7 cellular contexts compared by ENCODE assay signal in genomic region chr1:225651872-225652725, GRCh38. TPM values are rescaled to one million over a fixed set of nuclear protein-coding genes. Genes with fewer than 3 reads are reported as not detected.
A peak's percentile ranks its signal among the peaks of the same experiment; 100 is the strongest.
DNase-seq lines count a peak whose midpoint lies in the region; ATAC-seq and TF ChIP-seq lines count a peak whose summit lies in the region.

No MANE protein-coding gene starts in this region.

- intact Hi-C loops in gastrocnemius medialis (cut with DNase I; ENCODE audit: low total_unique reads) = loop anchor here (2.0 to 5.0 kb wide), 5 partner anchors 45 to 410 kb away; partner anchors contain the start of gene H3-3A

- H3K27ac ChIP-seq in iPS DF 6.9 (ENCODE audit: low read length) = no peak overlapping the region
- peak overlapping the region; percentile 97 to 98 (median 98) for H3K27ac ChIP-seq in gastrocnemius medialis

- DNase-seq in NCI-H146 (lab: John Stamatoyannopoulos, UW) (peak; percentile 71), iPS DF 6.9 (ENCODE audit: low read depth, low spot score) (no peak), gastrocnemius medialis (no peak)
- DNase-seq in activated naive CD8-positive, alpha-beta T cell treated with anti-CD3 and anti-CD28 coated beads, Interleukin-2, amount 50 U/mL, for 24 hours = no peak

- H3K4me1 ChIP-seq in iPS DF 6.9 (ENCODE audit: control insufficient read depth, insufficient read depth, low read length) (no peaks in the 10 kb centered on the region), gastrocnemius medialis (peaks cover 46 to 56% of the 10 kb centered on the region in 2 donors)

- no peaks in the 10 kb centered on the region for H3K36me3 Mint-ChIP-seq in activated naive CD8-positive, alpha-beta T cell treated with anti-CD3 and anti-CD28 coated beads, Interleukin-2, amount 50 U/mL, for 24 hours (ENCODE audit: low read depth)

- H3K4me3 ChIP-seq in GM08714 (ENCODE audit: low read length) (peak overlapping the region; percentile 71), iPS DF 6.9 (ENCODE audit: low read length) (peak overlapping the region; percentile 86), gastrocnemius medialis (peak overlapping the region; percentile 66 to 92 (median 84))

- peak overlapping the region; percentile 77 for H3K4me3 Mint-ChIP-seq in activated naive CD8-positive, alpha-beta T cell treated with anti-CD3 and anti-CD28 coated beads, Interleukin-2, amount 50 U/mL, for 24 hours

- H3K27me3 ChIP-seq in iPS DF 6.9 (ENCODE audit: control insufficient read depth, insufficient read depth, low read length) = no peaks in the 10 kb centered on the region
- H3K27me3 ChIP-seq in gastrocnemius medialis = no peaks in the 10 kb centered on the region

- no peak for TF ChIP-seq POLR2A in gastrocnemius medialis (IDR thresholded peaks at IDR 0.05)

- in situ Hi-C loops in gastrocnemius medialis (cut with MboI; ENCODE audit: low sequenced_read_pairs in 4 of 4) = loop anchor here in 1 of 4 donors (10.0 kb wide), 2 partner anchors 113 to 147 kb away; no protein-coding TSS in a partner anchor

- no peak overlapping the region for H3K27ac Mint-ChIP-seq in activated naive CD8-positive, alpha-beta T cell treated with anti-CD3 and anti-CD28 coated beads, Interleukin-2, amount 50 U/mL, for 24 hours

- H3K9me3 Mint-ChIP-seq in activated naive CD8-positive, alpha-beta T cell treated with anti-CD3 and anti-CD28 coated beads, Interleukin-2, amount 50 U/mL, for 24 hours = no peaks in the 10 kb centered on the region

- H3K27me3 Mint-ChIP-seq in activated naive CD8-positive, alpha-beta T cell treated with anti-CD3 and anti-CD28 coated beads, Interleukin-2, amount 50 U/mL, for 24 hours = peaks cover 48% of the 10 kb centered on the region

- TF ChIP-seq CTCF in gastrocnemius medialis (IDR thresholded peaks at IDR 0.05 in 4 of 5, conservative IDR thresholded peaks at IDR 0.05 in 1 of 5) = no peak

- WGBS in iPS DF 6.9 (ENCODE audit: insufficient coverage, insufficient read length) = no CpG with 5 or more reads among the region's 45 CpGs

- no peak for ATAC-seq in activated naive CD8-positive, alpha-beta T cell treated with anti-CD3 and anti-CD28 coated beads, Interleukin-2, amount 50 U/mL, for 24 hours
- ATAC-seq in gastrocnemius medialis = no peak
- no peak for ATAC-seq in HG03571 (IDR thresholded peaks at IDR 0.05; ENCODE audit: unreplicated experiment)
- ATAC-seq in HG02588 (IDR thresholded peaks at IDR 0.05; ENCODE audit: unreplicated experiment) = no peak

- H3K9me3 ChIP-seq in iPS DF 6.9 (ENCODE audit: control insufficient read depth, insufficient read depth, low read length) = no peaks in the 10 kb centered on the region
- H3K9me3 ChIP-seq in gastrocnemius medialis = no peaks in the 10 kb centered on the region

- H3K36me3 ChIP-seq in iPS DF 6.9 (ENCODE audit: control insufficient read depth, insufficient read depth, low read length) = no peaks in the 10 kb centered on the region
- no peaks in the 10 kb centered on the region for H3K36me3 ChIP-seq in gastrocnemius medialis

- peaks cover 12% of the 10 kb centered on the region for H3K4me1 Mint-ChIP-seq in activated naive CD8-positive, alpha-beta T cell treated with anti-CD3 and anti-CD28 coated beads, Interleukin-2, amount 50 U/mL, for 24 hours

RNA-seq across cellular contexts. Expression of gene ENAH, which starts 0.8 kb away (rescaled TPM):
- 100 to 1,000 TPM in 1 of 4 donors, 10 to 100 TPM in 3; 56.1 to 112 (median 62.2) TPM for total RNA-seq in gastrocnemius medialis
